In genomic region chr9:121216406-121216805, GRCh38 we compare ENCODE assay signal across 16 cellular contexts.
"Had no signal": no experiment of that assay in that cellular context is flagged by ENCODE, and none has a peak within 500 bp of the region (broad histone marks: within the 10 kb centered on the region; RNA-seq: fewer than 3 reads in every experiment).

No MANE protein-coding gene starts in this region.

- H3K36me3 Mint-ChIP-seq: activated naive CD4-positive, alpha-beta T cell treated with anti-CD3 and anti-CD28 coated beads, Interleukin-2, amount 10 ng/mL, durations not matched to agents 7 days and 5 days had no signal

- H3K9me3 ChIP-seq: lower lobe of right lung had no signal

- DNase-seq: activated CD4-positive, alpha-beta T cell treated with anti-CD3 and anti-CD28 coated beads for 36 hours; activated CD4-positive, alpha-beta T cell treated with anti-CD3 and anti-CD28 coated beads, Interleukin-2, amount 50 U/mL, for 48 hours; activated effector memory CD4-positive, alpha-beta T cell treated with Interleukin-2 at 50 U/mL for 16 hours; activated naive CD4-positive, alpha-beta T cell treated with anti-CD3 and anti-CD28 coated beads, Interleukin-2, amount 10 ng/mL, durations not matched to agents 7 days and 5 days; activated T-cell treated with anti-CD3 and anti-CD28 coated beads, Interleukin-2, amount 50 U/mL, for 4 hours; effector CD8-positive, alpha-beta T cell; foreskin fibroblast; hippocampal formation; islet precursor cell; left colon; lower lobe of right lung; stimulated activated naive B cell treated with anti-CD40 and anti-IgM and Interleukin-4, amounts not matched to agents 10 μg/mL and 1 μg/mL and 100 μg/mL, for 72 hours; T-helper 1 cell; T-helper 9 cell; WERI-Rb-1 had no signal

- H3K9me3 Mint-ChIP-seq: activated naive CD4-positive, alpha-beta T cell treated with anti-CD3 and anti-CD28 coated beads, Interleukin-2, amount 10 ng/mL, durations not matched to agents 7 days and 5 days; activated T-cell treated with anti-CD3 and anti-CD28 coated beads, Interleukin-2, amount 50 U/mL, for 4 hours; natural killer cell treated with Interleukin-12 subunit alpha and Interleukin-12 subunit beta and Interleukin-15 and Interleukin-18, amount 100 ng/mL, for 72 hours; stimulated activated naive B cell treated with anti-CD40 and anti-IgM and Interleukin-4, amounts not matched to agents 10 μg/mL and 1 μg/mL and 100 μg/mL, for 72 hours had no signal

- H3K4me3 Mint-ChIP-seq: activated CD4-positive, alpha-beta T cell treated with anti-CD3 and anti-CD28 coated beads for 36 hours; activated naive CD4-positive, alpha-beta T cell treated with anti-CD3 and anti-CD28 coated beads, Interleukin-2, amount 10 ng/mL, durations not matched to agents 7 days and 5 days; activated T-cell treated with anti-CD3 and anti-CD28 coated beads, Interleukin-2, amount 50 U/mL, for 4 hours; natural killer cell treated with Interleukin-12 subunit alpha and Interleukin-12 subunit beta and Interleukin-15 and Interleukin-18, amount 100 ng/mL, for 72 hours; stimulated activated naive B cell treated with anti-CD40 and anti-IgM and Interleukin-4, amounts not matched to agents 10 μg/mL and 1 μg/mL and 100 μg/mL, for 72 hours had no signal

- H3K27ac ChIP-seq: lower lobe of right lung, WERI-Rb-1 had no signal

- H3K36me3 ChIP-seq: lower lobe of right lung, WERI-Rb-1 had no signal

- ATAC-seq: activated CD4-positive, alpha-beta T cell treated with anti-CD3 and anti-CD28 coated beads for 36 hours; activated T-cell treated with anti-CD3 and anti-CD28 coated beads, Interleukin-2, amount 50 U/mL, for 4 hours; left colon; lower lobe of right lung; natural killer cell treated with Interleukin-12 subunit alpha and Interleukin-12 subunit beta and Interleukin-15 and Interleukin-18, amount 100 ng/mL, for 72 hours; stimulated activated naive B cell treated with anti-CD40 and anti-IgM and Interleukin-4, amounts not matched to agents 10 μg/mL and 1 μg/mL and 100 μg/mL, for 72 hours had no signal

- H3K27ac Mint-ChIP-seq: activated CD4-positive, alpha-beta T cell treated with anti-CD3 and anti-CD28 coated beads for 36 hours; activated naive CD4-positive, alpha-beta T cell treated with anti-CD3 and anti-CD28 coated beads, Interleukin-2, amount 10 ng/mL, durations not matched to agents 7 days and 5 days; natural killer cell treated with Interleukin-12 subunit alpha and Interleukin-12 subunit beta and Interleukin-15 and Interleukin-18, amount 100 ng/mL, for 72 hours; stimulated activated naive B cell treated with anti-CD40 and anti-IgM and Interleukin-4, amounts not matched to agents 10 μg/mL and 1 μg/mL and 100 μg/mL, for 72 hours had no signal

- H3K4me3 ChIP-seq: lower lobe of right lung had no signal

- H3K27me3 Mint-ChIP-seq: activated CD4-positive, alpha-beta T cell treated with anti-CD3 and anti-CD28 coated beads for 36 hours; activated naive CD4-positive, alpha-beta T cell treated with anti-CD3 and anti-CD28 coated beads, Interleukin-2, amount 10 ng/mL, durations not matched to agents 7 days and 5 days; natural killer cell treated with Interleukin-12 subunit alpha and Interleukin-12 subunit beta and Interleukin-15 and Interleukin-18, amount 100 ng/mL, for 72 hours; stimulated activated naive B cell treated with anti-CD40 and anti-IgM and Interleukin-4, amounts not matched to agents 10 μg/mL and 1 μg/mL and 100 μg/mL, for 72 hours had no signal
